16 cellular contexts compared by ENCODE assay signal in the genomic region with DNA sequence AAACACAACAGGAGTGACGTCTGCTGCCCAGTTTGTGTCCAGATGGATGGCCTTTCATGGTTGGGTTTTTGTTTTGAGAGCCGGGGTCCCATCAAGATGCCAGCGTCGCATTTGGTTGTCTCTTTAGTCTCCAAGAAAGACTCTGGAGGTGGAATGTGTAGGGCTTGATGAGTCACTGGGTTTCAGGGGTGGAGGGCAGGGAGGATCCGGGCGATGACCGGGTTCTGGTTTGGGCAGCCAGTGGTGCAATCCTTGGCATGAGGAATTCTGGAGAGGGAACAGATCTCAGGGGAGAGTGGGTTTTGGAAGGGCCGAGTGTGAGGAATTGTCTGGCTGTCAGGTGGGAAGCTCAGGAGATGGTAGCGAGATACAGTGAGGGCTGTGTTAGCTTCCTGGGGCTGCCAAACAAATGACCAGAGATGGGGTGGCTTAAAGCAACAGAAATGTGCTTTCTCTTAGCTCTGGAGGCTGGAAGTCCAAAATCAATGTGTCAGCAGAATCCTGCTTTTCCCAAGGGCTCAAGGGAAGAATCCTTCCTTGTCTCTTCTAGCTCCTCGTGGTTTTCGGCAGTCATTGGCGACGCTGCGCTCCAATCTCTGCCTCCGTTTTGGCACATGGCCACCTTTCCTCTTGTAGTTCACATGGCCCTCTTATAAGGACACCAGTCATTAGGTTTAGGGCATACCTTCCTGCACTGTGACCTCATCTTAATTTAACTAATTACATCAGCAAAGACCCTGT. TPM values are rescaled to one million over a fixed set of nuclear protein-coding genes. Genes with fewer than 3 reads are reported as not detected.
DNase-seq lines count a peak whose midpoint lies in the region; ATAC-seq lines count a peak whose summit lies in the region.
"Had no signal": no experiment of that assay in that cellular context is flagged by ENCODE, and none has a peak within 500 bp of the region (broad histone marks: within the 10 kb centered on the region; RNA-seq: fewer than 3 reads in every experiment).

No MANE protein-coding gene starts in this region.

- H3K4me1 Mint-ChIP-seq in T-helper 17 cell = no peaks in the 10 kb centered on the region
- H3K4me1 Mint-ChIP-seq in activated CD4-positive, alpha-beta memory T cell treated with anti-CD3 and anti-CD28 coated beads, Interleukin-2, amount 10 ng/mL, durations not matched to agents 7 days and 5 days = no peaks in the 10 kb centered on the region
- H3K4me1 Mint-ChIP-seq: memory B cell had no signal

- no peak overlapping the region for H3K4me3 ChIP-seq in GM23248
- no peak overlapping the region for H3K4me3 ChIP-seq in SJSA1
- H3K4me3 ChIP-seq: testis had no signal

- H4K20me1 ChIP-seq in GM23248 (ENCODE audit: insufficient read depth) = no peaks in the 10 kb centered on the region

- 77 to 84% methylated on average over 15 of the region's 15 CpGs for WGBS in GM23248 (ENCODE audit: low coverage in 1 of 2, low lambda C conversion rate in 2 of 2, missing lambda C conversion rate in 2 of 2), 2 experiments

- peaks cover 2% of the 10 kb centered on the region for H3K9me3 Mint-ChIP-seq in activated CD4-positive, alpha-beta memory T cell treated with anti-CD3 and anti-CD28 coated beads, Interleukin-2, amount 10 ng/mL, durations not matched to agents 7 days and 5 days

- H3K4me2 ChIP-seq in GM23248 (ENCODE audit: unreplicated experiment) = no peak overlapping the region

- no peak overlapping the region for H3K9ac ChIP-seq in GM23248

- H3K27me3 Mint-ChIP-seq in T-helper 17 cell = peaks cover 18% of the 10 kb centered on the region
- peaks cover 3% of the 10 kb centered on the region for H3K27me3 Mint-ChIP-seq in activated CD4-positive, alpha-beta memory T cell treated with anti-CD3 and anti-CD28 coated beads, Interleukin-2, amount 10 ng/mL, durations not matched to agents 7 days and 5 days

- no peaks in the 10 kb centered on the region for H3K9me3 ChIP-seq in GM23248 (ENCODE audit: low read depth)
- peaks cover 3% of the 10 kb centered on the region for H3K9me3 ChIP-seq in SJSA1 (replicated peaks)
- no peaks in the 10 kb centered on the region for H3K9me3 ChIP-seq in T-helper 17 cell (ENCODE audit: control insufficient read depth, low read length, poor library complexity, severe bottlenecking)
- H3K9me3 ChIP-seq: testis had no signal

- POLR2A ChIA-PET in activated CD4-positive, alpha-beta memory T cell treated with anti-CD3 and anti-CD28 coated beads, Interleukin-2, amount 10 ng/mL, durations not matched to agents 7 days and 5 days (lab: Charles Lee) = no interaction called here

- CTCF ChIA-PET in activated CD4-positive, alpha-beta memory T cell treated with anti-CD3 and anti-CD28 coated beads, Interleukin-2, amount 10 ng/mL, durations not matched to agents 7 days and 5 days (lab: Charles Lee) = no interaction called here

- H3K4me3 Mint-ChIP-seq in T-helper 17 cell = no peak overlapping the region
- no peak overlapping the region for H3K4me3 Mint-ChIP-seq in activated CD4-positive, alpha-beta memory T cell treated with anti-CD3 and anti-CD28 coated beads, Interleukin-2, amount 10 ng/mL, durations not matched to agents 7 days and 5 days
- H3K4me3 Mint-ChIP-seq: activated naive CD8-positive, alpha-beta T cell treated with anti-CD3 and anti-CD28 coated beads, Interleukin-2, amount 50 U/mL, for 24 hours; dendritic cell treated with granulocyte-macrophage colony-stimulating factor and Interleukin-4, amounts not matched to agents 40 ng/mL and 50 ng/mL, for 4 days; memory B cell had no signal

- H2AFZ ChIP-seq in GM23248 = no peak overlapping the region

- H3K36me3 ChIP-seq in GM23248 (ENCODE audit: low read depth) (no peaks in the 10 kb centered on the region), SJSA1 (no peaks in the 10 kb centered on the region)

- H3K4me1 ChIP-seq in GM23248 (ENCODE audit: insufficient read depth) = no peaks in the 10 kb centered on the region
- peaks cover 46% of the 10 kb centered on the region for H3K4me1 ChIP-seq in SJSA1 (replicated peaks)
- H3K4me1 ChIP-seq: testis had no signal

- peaks cover 4% of the 10 kb centered on the region for H3K36me3 Mint-ChIP-seq in T-helper 17 cell (ENCODE audit: low read depth)
- H3K36me3 Mint-ChIP-seq in activated CD4-positive, alpha-beta memory T cell treated with anti-CD3 and anti-CD28 coated beads, Interleukin-2, amount 10 ng/mL, durations not matched to agents 7 days and 5 days (ENCODE audit: low read depth) = no peaks in the 10 kb centered on the region
- H3K36me3 Mint-ChIP-seq: memory B cell had no signal

- H3K27ac ChIP-seq in GM23248 (no peak overlapping the region), SJSA1 (peak overlapping the region; percentile 43)
- H3K27ac ChIP-seq: testis had no signal

- ATAC-seq in T-helper 17 cell = no peak
- ATAC-seq: activated naive CD8-positive, alpha-beta T cell treated with anti-CD3 and anti-CD28 coated beads, Interleukin-2, amount 50 U/mL, for 24 hours had no signal

- DNase-seq in A172 (ENCODE audit: low spot score) (peak; percentile 79), GM23248 (peak; percentile 48), SJSA1 (ENCODE audit: low read depth in 1 of 2, low spot score in 2 of 2) (peak; percentile 68 to 85), islet precursor cell (peak; percentile 57), T-helper 17 cell (no peak), DMS153 (lab: John Stamatoyannopoulos, UW) (no peak)
- no peak for DNase-seq in activated CD4-positive, alpha-beta T cell treated with anti-CD3 and anti-CD28 coated beads for 48 hours
- DNase-seq in activated CD4-positive, alpha-beta memory T cell treated with anti-CD3 and anti-CD28 coated beads, Interleukin-2, amount 10 ng/mL, durations not matched to agents 7 days and 5 days = no peak
- DNase-seq: activated naive CD8-positive, alpha-beta T cell treated with anti-CD3 and anti-CD28 coated beads, Interleukin-2, amount 50 U/mL, for 24 hours; Kasumi-1; NCI-H2029; NCI-H82; stimulated activated CD4-positive, alpha-beta T cell treated with anti-CD3 and anti-CD28 coated beads, Interleukin-12 subunit alpha, Interleukin-12 subunit beta, amount 100 ng/mL, for 4 hours; testis had no signal

- H3K27ac Mint-ChIP-seq in T-helper 17 cell = no peak overlapping the region
- no peak overlapping the region for H3K27ac Mint-ChIP-seq in activated CD4-positive, alpha-beta memory T cell treated with anti-CD3 and anti-CD28 coated beads, Interleukin-2, amount 10 ng/mL, durations not matched to agents 7 days and 5 days
- H3K27ac Mint-ChIP-seq: activated naive CD8-positive, alpha-beta T cell treated with anti-CD3 and anti-CD28 coated beads, Interleukin-2, amount 50 U/mL, for 24 hours; dendritic cell treated with granulocyte-macrophage colony-stimulating factor and Interleukin-4, amounts not matched to agents 40 ng/mL and 50 ng/mL, for 4 days; memory B cell had no signal

- in situ Hi-C loops in GM23248 (cut with MboI) = no loop called here

- no peaks in the 10 kb centered on the region for H3K79me2 ChIP-seq in GM23248 (ENCODE audit: insufficient read depth)

- no peaks in the 10 kb centered on the region for H3F3A ChIP-seq in GM23248 (ENCODE audit: insufficient read depth)

- H3K27me3 ChIP-seq in GM23248 (replicated peaks; ENCODE audit: insufficient read depth) (peaks cover 12% of the 10 kb centered on the region), SJSA1 (replicated peaks) (no peaks in the 10 kb centered on the region)
- H3K27me3 ChIP-seq: testis had no signal

- no peaks in the 10 kb centered on the region for H3K9me2 ChIP-seq in GM23248 (ENCODE audit: insufficient read depth)

RNA-seq across cellular contexts. Expression of a gene that starts 26.4 kb away (rescaled TPM):
- total RNA-seq in A172 (2014; rRNA removed; shearing (Covaris generic)) = 51.5 and 65.9 TPM in 2 replicates
- 30.2 and 36.9 TPM in 2 replicates for total RNA-seq in GM23248 (2014; rRNA removed; shearing (Covaris generic))
- 19.9 and 22.8 TPM in 2 replicates for polyA plus RNA-seq in GM23248 (2016; fragmentation: Nextera tagmentation; extraction: Ambion mirVana)
- total RNA-seq in SJSA1 (2014; rRNA removed; shearing (Covaris generic)) = 106 and 111 TPM in 2 replicates
- total RNA-seq in T-helper 17 cell = 10 to 100 TPM; 45.6 to 49.4 TPM
- total RNA-seq in activated CD4-positive, alpha-beta memory T cell treated with anti-CD3 and anti-CD28 coated beads, Interleukin-2, amount 10 ng/mL, durations not matched to agents 7 days and 5 days = 10 to 100 TPM; 22.5 to 23.8 TPM

RNA-seq across cellular contexts. Expression of a gene that starts 41.0 kb away (rescaled TPM):
- 66.0 and 69.0 TPM in 2 replicates for total RNA-seq in A172 (2014; rRNA removed; shearing (Covaris generic))
- 32.0 and 42.7 TPM in 2 replicates for total RNA-seq in GM23248 (2014; rRNA removed; shearing (Covaris generic))
- polyA plus RNA-seq in GM23248 (2016; fragmentation: Nextera tagmentation; extraction: Ambion mirVana) = 37.8 and 38.3 TPM in 2 replicates
- 121 and 147 TPM in 2 replicates for total RNA-seq in SJSA1 (2014; rRNA removed; shearing (Covaris generic))
- total RNA-seq in T-helper 17 cell = 1 to 10 TPM; 8.2 to 8.6 TPM
- 10 to 100 TPM; 39.5 to 39.8 TPM for total RNA-seq in activated CD4-positive, alpha-beta memory T cell treated with anti-CD3 and anti-CD28 coated beads, Interleukin-2, amount 10 ng/mL, durations not matched to agents 7 days and 5 days

Comparison
In these comparisons a context has a peak if more than half of its experiments do, and no peak if none do; other contexts are left out.
1. DNase-seq: peak in A172 (single experiment), GM23248 (single experiment), SJSA1 (2 of 2) and islet precursor cell (single experiment); none in T-helper 17 cell (0 of 3), activated CD4-positive, alpha-beta T cell treated with anti-CD3 and anti-CD28 coated beads for 48 hours (single experiment), DMS153 (single experiment) and activated CD4-positive, alpha-beta memory T cell treated with anti-CD3 and anti-CD28 coated beads, Interleukin-2, amount 10 ng/mL, durations not matched to agents 7 days and 5 days (single experiment).